8 cellular contexts compared by ENCODE assay signal in genomic region chr7:44607141-44608068, GRCh38. TPM values are rescaled to one million over a fixed set of nuclear protein-coding genes. Genes with fewer than 3 reads are reported as not detected.
A peak's percentile ranks its signal among the peaks of the same experiment; 100 is the strongest.
DNase-seq lines count a peak whose midpoint lies in the region; ATAC-seq and TF ChIP-seq lines count a peak whose summit lies in the region.

No MANE protein-coding gene starts in this region.

- H3K27ac ChIP-seq in temporal lobe (ENCODE audit: low read depth, low read length): peak overlapping the region; percentile 94

- H3K27ac Mint-ChIP-seq in T-helper 2 cell treated with Interferon-gamma antibody and Interleukin-4, amounts not matched to agents 5 μg/mL and 100 μg/mL, for 36 hours: peak overlapping the region; percentile 100
- H3K27ac Mint-ChIP-seq in activated T-helper 17 cell treated with anti-CD3 and anti-CD28 coated beads, Interleukin-2, amount 50 U/mL, for 72 hours: peak overlapping the region; percentile 97

- H3K9me3 Mint-ChIP-seq in T-helper 2 cell treated with Interferon-gamma antibody and Interleukin-4, amounts not matched to agents 5 μg/mL and 100 μg/mL, for 36 hours: no peaks in the 10 kb centered on the region
- no peaks in the 10 kb centered on the region for H3K9me3 Mint-ChIP-seq in activated T-helper 17 cell treated with anti-CD3 and anti-CD28 coated beads, Interleukin-2, amount 50 U/mL, for 72 hours

- H3K4me1 Mint-ChIP-seq in T-helper 2 cell treated with Interferon-gamma antibody and Interleukin-4, amounts not matched to agents 5 μg/mL and 100 μg/mL, for 36 hours (ENCODE audit: low read depth): peaks cover 35% of the 10 kb centered on the region
- H3K4me1 Mint-ChIP-seq in activated T-helper 17 cell treated with anti-CD3 and anti-CD28 coated beads, Interleukin-2, amount 50 U/mL, for 72 hours: peaks cover 22% of the 10 kb centered on the region

- peak overlapping the region; percentile 97 for H3K4me3 ChIP-seq in kidney epithelial cell (ENCODE audit: low read depth, low read length)

- peaks cover 12% of the 10 kb centered on the region for H3K36me3 Mint-ChIP-seq in T-helper 2 cell treated with Interferon-gamma antibody and Interleukin-4, amounts not matched to agents 5 μg/mL and 100 μg/mL, for 36 hours (ENCODE audit: low read depth)
- peaks cover 27% of the 10 kb centered on the region for H3K36me3 Mint-ChIP-seq in activated T-helper 17 cell treated with anti-CD3 and anti-CD28 coated beads, Interleukin-2, amount 50 U/mL, for 72 hours (ENCODE audit: low read depth)

- H3K27me3 ChIP-seq in kidney epithelial cell (ENCODE audit: control insufficient read depth, insufficient read depth, low read length): no peaks in the 10 kb centered on the region

- TF ChIP-seq CTCF in kidney epithelial cell (IDR thresholded peaks at IDR 0.05; ENCODE audit: insufficient read depth, low read length, poor library complexity, severe bottlenecking): no peak

- no peak for ATAC-seq in activated T-helper 17 cell treated with anti-CD3 and anti-CD28 coated beads, Interleukin-2, amount 50 U/mL, for 72 hours (replicated peaks)
- no peak for ATAC-seq in HG03097 (IDR thresholded peaks at IDR 0.05; ENCODE audit: low FRiP score, unreplicated experiment)

- no peaks in the 10 kb centered on the region for H3K36me3 ChIP-seq in kidney epithelial cell (ENCODE audit: control insufficient read depth, insufficient read depth, low read length)

- H3K27me3 Mint-ChIP-seq in T-helper 2 cell treated with Interferon-gamma antibody and Interleukin-4, amounts not matched to agents 5 μg/mL and 100 μg/mL, for 36 hours (ENCODE audit: low read depth): peaks cover 3% of the 10 kb centered on the region
- H3K27me3 Mint-ChIP-seq in activated T-helper 17 cell treated with anti-CD3 and anti-CD28 coated beads, Interleukin-2, amount 50 U/mL, for 72 hours: no peaks in the 10 kb centered on the region

- no peak for DNase-seq in T-helper 2 cell treated with Interferon-gamma antibody and Interleukin-4, amounts not matched to agents 5 μg/mL and 100 μg/mL, for 36 hours (ENCODE audit: low spot score)
- DNase-seq in T-helper 2 cell (no peak), kidney epithelial cell (ENCODE audit: low read depth) (no peak), NCI-H82 (lab: John Stamatoyannopoulos, UW) (no peak), middle frontal gyrus (ENCODE audit: extremely low spot score, low spot score) (no peak)

- peak overlapping the region; percentile 98 for H3K4me3 Mint-ChIP-seq in T-helper 2 cell treated with Interferon-gamma antibody and Interleukin-4, amounts not matched to agents 5 μg/mL and 100 μg/mL, for 36 hours
- H3K4me3 Mint-ChIP-seq in activated T-helper 17 cell treated with anti-CD3 and anti-CD28 coated beads, Interleukin-2, amount 50 U/mL, for 72 hours: peak overlapping the region; percentile 90

RNA-seq across cellular contexts. Expression of gene OGDH, which starts 1.0 kb away (rescaled TPM):
- total RNA-seq in activated T-helper 17 cell treated with anti-CD3 and anti-CD28 coated beads, Interleukin-2, amount 50 U/mL, for 72 hours: 100 to 1,000 TPM in 1 of 2 donors, 10 to 100 TPM in 1; 77.6 to 128 TPM
- 61.2 and 65.2 TPM in 2 replicates for total RNA-seq in kidney epithelial cell
- total RNA-seq in temporal lobe: 32.2 TPM

RNA-seq across cellular contexts. Expression of gene TMED4, which starts 25.4 kb away (rescaled TPM):
- 100 to 1,000 TPM in 1 of 2 donors, 10 to 100 TPM in 1; 78.2 to 103 TPM for total RNA-seq in activated T-helper 17 cell treated with anti-CD3 and anti-CD28 coated beads, Interleukin-2, amount 50 U/mL, for 72 hours
- 159 and 201 TPM in 2 replicates for total RNA-seq in kidney epithelial cell
- 46.0 TPM for total RNA-seq in temporal lobe

RNA-seq across cellular contexts. Expression of gene DDX56, which starts 33.7 kb away (rescaled TPM):
- total RNA-seq in activated T-helper 17 cell treated with anti-CD3 and anti-CD28 coated beads, Interleukin-2, amount 50 U/mL, for 72 hours: 100 to 1,000 TPM in 1 of 2 donors, 10 to 100 TPM in 1; 80.2 to 110 TPM
- total RNA-seq in kidney epithelial cell (67.9 and 96.8 TPM in 2 replicates), temporal lobe (36.4 TPM)
